In the genomic region with DNA sequence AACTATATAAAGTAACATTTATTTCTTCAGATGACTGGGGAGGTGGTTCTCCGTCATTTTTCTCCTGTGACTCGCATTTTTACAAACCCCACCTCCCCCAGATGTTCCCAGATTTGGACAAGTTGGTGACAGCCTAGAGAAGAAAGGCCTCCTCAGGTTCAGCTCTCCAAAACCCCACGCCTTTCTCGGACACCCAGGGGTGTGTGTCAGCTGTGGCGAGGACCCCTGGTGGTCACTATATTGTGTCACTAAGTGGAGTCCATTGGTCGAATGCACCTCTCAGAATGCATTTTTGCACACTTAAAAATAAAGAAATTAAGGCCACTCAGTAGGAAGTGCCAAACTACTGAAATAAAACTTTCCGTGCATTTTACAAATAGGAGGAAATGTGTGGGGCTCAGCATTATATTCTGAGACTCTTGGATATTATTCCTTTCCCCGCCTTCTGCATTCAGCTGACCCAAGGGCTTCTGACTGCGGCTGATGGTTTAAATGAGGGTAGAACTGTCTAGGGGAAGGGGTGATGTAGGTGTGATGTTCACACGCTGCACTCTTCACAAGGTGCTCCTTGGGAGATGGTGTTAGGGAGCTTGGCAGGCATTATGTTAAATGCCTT, we compare ENCODE assay signal across 2 cellular contexts.
TF ChIP-seq lines count a peak whose summit lies in the region.

No MANE protein-coding gene starts in this region.

TF ChIP-seq in K562, 482 proteins besides CTCF, POLR2A, EP300 and RAD21:
- TF ChIP-seq, protein P1, sequence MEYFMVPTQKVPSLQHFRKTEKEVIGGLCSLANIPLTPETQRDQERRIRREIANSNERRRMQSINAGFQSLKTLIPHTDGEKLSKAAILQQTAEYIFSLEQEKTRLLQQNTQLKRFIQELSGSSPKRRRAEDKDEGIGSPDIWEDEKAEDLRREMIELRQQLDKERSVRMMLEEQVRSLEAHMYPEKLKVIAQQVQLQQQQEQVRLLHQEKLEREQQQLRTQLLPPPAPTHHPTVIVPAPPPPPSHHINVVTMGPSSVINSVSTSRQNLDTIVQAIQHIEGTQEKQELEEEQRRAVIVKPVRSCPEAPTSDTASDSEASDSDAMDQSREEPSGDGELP (CRISPR knock-in tag; IDR thresholded peaks at IDR 0.05; ENCODE audit: borderline replicate concordance): peak; percentile 44; the same call in 1 of the 2 replicates
- TF ChIP-seq, protein P2, sequence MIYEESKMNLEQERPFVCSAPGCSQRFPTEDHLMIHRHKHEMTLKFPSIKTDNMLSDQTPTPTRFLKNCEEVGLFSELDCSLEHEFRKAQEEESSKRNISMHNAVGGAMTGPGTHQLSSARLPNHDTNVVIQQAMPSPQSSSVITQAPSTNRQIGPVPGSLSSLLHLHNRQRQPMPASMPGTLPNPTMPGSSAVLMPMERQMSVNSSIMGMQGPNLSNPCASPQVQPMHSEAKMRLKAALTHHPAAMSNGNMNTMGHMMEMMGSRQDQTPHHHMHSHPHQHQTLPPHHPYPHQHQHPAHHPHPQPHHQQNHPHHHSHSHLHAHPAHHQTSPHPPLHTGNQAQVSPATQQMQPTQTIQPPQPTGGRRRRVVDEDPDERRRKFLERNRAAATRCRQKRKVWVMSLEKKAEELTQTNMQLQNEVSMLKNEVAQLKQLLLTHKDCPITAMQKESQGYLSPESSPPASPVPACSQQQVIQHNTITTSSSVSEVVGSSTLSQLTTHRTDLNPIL (CRISPR knock-in tag; IDR thresholded peaks at IDR 0.05): no peak
TF ChIP-seq in K562: peak in this region for 1.

TF ChIP-seq in liver, 16 proteins besides CTCF, POLR2A, EP300 and RAD21:
- TF ChIP-seq, protein P3, sequence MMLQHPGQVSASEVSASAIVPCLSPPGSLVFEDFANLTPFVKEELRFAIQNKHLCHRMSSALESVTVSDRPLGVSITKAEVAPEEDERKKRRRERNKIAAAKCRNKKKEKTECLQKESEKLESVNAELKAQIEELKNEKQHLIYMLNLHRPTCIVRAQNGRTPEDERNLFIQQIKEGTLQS (IDR thresholded peaks at IDR 0.05): no peak
- TF ChIP-seq, protein P4, sequence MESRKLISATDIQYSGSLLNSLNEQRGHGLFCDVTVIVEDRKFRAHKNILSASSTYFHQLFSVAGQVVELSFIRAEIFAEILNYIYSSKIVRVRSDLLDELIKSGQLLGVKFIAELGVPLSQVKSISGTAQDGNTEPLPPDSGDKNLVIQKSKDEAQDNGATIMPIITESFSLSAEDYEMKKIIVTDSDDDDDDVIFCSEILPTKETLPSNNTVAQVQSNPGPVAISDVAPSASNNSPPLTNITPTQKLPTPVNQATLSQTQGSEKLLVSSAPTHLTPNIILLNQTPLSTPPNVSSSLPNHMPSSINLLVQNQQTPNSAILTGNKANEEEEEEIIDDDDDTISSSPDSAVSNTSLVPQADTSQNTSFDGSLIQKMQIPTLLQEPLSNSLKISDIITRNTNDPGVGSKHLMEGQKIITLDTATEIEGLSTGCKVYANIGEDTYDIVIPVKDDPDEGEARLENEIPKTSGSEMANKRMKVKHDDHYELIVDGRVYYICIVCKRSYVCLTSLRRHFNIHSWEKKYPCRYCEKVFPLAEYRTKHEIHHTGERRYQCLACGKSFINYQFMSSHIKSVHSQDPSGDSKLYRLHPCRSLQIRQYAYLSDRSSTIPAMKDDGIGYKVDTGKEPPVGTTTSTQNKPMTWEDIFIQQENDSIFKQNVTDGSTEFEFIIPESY (IDR thresholded peaks at IDR 0.05): no peak
- TF ChIP-seq SP1 (IDR thresholded peaks at IDR 0.05) (no peak), FOXA2 (IDR thresholded peaks at IDR 0.05) (no peak), RXRA (IDR thresholded peaks at IDR 0.05) (no peak), GABPA (IDR thresholded peaks at IDR 0.05 in 1 of 2, conservative IDR thresholded peaks at IDR 0.05 in 1 of 2) (no peak), HNF4A (conservative IDR thresholded peaks at IDR 0.05) (no peak)
